Comparison of ENCODE assay signal across 16 cellular contexts in the genomic region with DNA sequence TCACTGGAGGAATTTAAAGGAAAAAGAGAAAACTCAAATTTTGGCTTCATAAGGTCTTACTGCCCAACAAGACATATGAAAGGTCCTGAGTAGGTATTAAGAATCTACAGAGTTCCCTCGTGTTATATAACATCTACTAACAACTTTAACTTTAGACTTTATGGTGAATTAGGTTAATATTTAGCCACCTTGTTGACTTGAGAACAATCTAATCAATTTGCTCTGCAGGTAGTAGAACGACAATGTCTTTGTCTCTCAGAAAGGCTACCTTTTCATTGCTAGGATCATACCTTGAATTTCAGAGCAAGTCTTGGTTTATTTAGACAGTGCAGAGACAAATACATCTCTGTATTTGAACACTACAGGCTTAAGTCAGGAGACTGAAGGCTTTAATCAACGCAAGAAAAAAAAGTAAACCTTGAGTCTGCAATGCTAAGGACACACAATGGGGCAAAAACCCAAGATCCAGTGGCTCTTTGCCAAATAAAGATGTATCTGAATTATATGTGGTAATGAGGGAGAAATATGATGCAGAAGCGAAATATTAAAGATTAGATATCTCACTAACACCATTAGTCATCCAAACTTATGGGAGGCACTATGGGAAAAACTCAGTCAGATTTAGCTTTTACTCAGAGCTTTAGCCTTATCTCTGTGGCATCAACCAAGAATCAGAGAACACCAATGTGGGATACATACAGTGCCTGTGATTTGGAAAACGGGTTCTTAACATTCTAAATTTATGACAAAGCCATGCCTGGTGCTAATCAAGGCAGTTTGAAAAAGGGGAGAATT.
"Had no signal": no experiment of that assay in that cellular context is flagged by ENCODE, and none has a peak within 500 bp of the region (broad histone marks: within the 10 kb centered on the region; RNA-seq: fewer than 3 reads in every experiment).

No MANE protein-coding gene starts in this region.

- H3K9me3 ChIP-seq: esophagus squamous epithelium, gastrocnemius medialis, lower lobe of right lung, right atrium auricular region, transverse colon had no signal

- H3K27ac Mint-ChIP-seq: activated CD4-positive, alpha-beta T cell treated with anti-CD3 and anti-CD28 coated beads, Interleukin-2, amount 10 ng/mL, durations not matched to agents 7 days and 5 days; activated naive CD4-positive, alpha-beta T cell treated with anti-CD3 and anti-CD28 coated beads for 36 hours; activated T-helper 17 cell treated with anti-CD3 and anti-CD28 coated beads, Interleukin-2, amount 50 U/mL, for 72 hours; brain; neural progenitor cell; stimulated activated memory B cell treated with anti-CD40 and anti-IgM and Interleukin-4, amounts not matched to agents 10 μg/mL and 1 μg/mL and 100 μg/mL, for 72 hours had no signal

- H3K4me3 Mint-ChIP-seq: activated CD4-positive, alpha-beta T cell treated with anti-CD3 and anti-CD28 coated beads, Interleukin-2, amount 10 ng/mL, durations not matched to agents 7 days and 5 days; activated naive CD4-positive, alpha-beta T cell treated with anti-CD3 and anti-CD28 coated beads for 36 hours; activated T-helper 17 cell treated with anti-CD3 and anti-CD28 coated beads, Interleukin-2, amount 50 U/mL, for 72 hours; brain; neural progenitor cell; stimulated activated memory B cell treated with anti-CD40 and anti-IgM and Interleukin-4, amounts not matched to agents 10 μg/mL and 1 μg/mL and 100 μg/mL, for 72 hours had no signal

- H3K36me3 ChIP-seq: esophagus squamous epithelium, gastrocnemius medialis, lower lobe of right lung, neural progenitor cell, right atrium auricular region, transverse colon had no signal

- DNase-seq: activated CD4-positive, alpha-beta T cell treated with anti-CD3 and anti-CD28 coated beads, Interleukin-2, amount 10 ng/mL, durations not matched to agents 7 days and 5 days; activated CD4-positive, CD25-positive, alpha-beta regulatory T cell; activated CD8-positive, alpha-beta memory T cell treated with anti-CD3 and anti-CD28 coated beads for 24 hours; activated naive CD4-positive, alpha-beta T cell treated with anti-CD3 and anti-CD28 coated beads for 36 hours; esophagus squamous epithelium; gastrocnemius medialis; lower lobe of right lung; midbrain; substantia nigra; T-helper 2 cell; transverse colon had no signal

- H3K27ac ChIP-seq: esophagus squamous epithelium, gastrocnemius medialis, lower lobe of right lung, neural progenitor cell, right atrium auricular region, transverse colon had no signal

- H3K4me1 ChIP-seq: esophagus squamous epithelium, gastrocnemius medialis, lower lobe of right lung, neural progenitor cell, right atrium auricular region, transverse colon had no signal

- H3K9ac ChIP-seq: neural progenitor cell had no signal

- H3K27me3 Mint-ChIP-seq: activated T-helper 17 cell treated with anti-CD3 and anti-CD28 coated beads, Interleukin-2, amount 50 U/mL, for 72 hours; stimulated activated memory B cell treated with anti-CD40 and anti-IgM and Interleukin-4, amounts not matched to agents 10 μg/mL and 1 μg/mL and 100 μg/mL, for 72 hours had no signal

- H3K27me3 ChIP-seq: esophagus squamous epithelium, gastrocnemius medialis, neural progenitor cell, right atrium auricular region, transverse colon had no signal

- ATAC-seq: activated T-helper 17 cell treated with anti-CD3 and anti-CD28 coated beads, Interleukin-2, amount 50 U/mL, for 72 hours; gastrocnemius medialis; lower lobe of right lung; stimulated activated memory B cell treated with anti-CD40 and anti-IgM and Interleukin-4, amounts not matched to agents 10 μg/mL and 1 μg/mL and 100 μg/mL, for 72 hours had no signal

- H3K4me3 ChIP-seq: esophagus squamous epithelium, gastrocnemius medialis, lower lobe of right lung, neural progenitor cell, right atrium auricular region, transverse colon had no signal

- H3K4me1 Mint-ChIP-seq: activated CD4-positive, alpha-beta T cell treated with anti-CD3 and anti-CD28 coated beads, Interleukin-2, amount 10 ng/mL, durations not matched to agents 7 days and 5 days; activated T-helper 17 cell treated with anti-CD3 and anti-CD28 coated beads, Interleukin-2, amount 50 U/mL, for 72 hours; brain; neural progenitor cell had no signal
